8 cellular contexts compared by ENCODE assay signal in the genomic region with DNA sequence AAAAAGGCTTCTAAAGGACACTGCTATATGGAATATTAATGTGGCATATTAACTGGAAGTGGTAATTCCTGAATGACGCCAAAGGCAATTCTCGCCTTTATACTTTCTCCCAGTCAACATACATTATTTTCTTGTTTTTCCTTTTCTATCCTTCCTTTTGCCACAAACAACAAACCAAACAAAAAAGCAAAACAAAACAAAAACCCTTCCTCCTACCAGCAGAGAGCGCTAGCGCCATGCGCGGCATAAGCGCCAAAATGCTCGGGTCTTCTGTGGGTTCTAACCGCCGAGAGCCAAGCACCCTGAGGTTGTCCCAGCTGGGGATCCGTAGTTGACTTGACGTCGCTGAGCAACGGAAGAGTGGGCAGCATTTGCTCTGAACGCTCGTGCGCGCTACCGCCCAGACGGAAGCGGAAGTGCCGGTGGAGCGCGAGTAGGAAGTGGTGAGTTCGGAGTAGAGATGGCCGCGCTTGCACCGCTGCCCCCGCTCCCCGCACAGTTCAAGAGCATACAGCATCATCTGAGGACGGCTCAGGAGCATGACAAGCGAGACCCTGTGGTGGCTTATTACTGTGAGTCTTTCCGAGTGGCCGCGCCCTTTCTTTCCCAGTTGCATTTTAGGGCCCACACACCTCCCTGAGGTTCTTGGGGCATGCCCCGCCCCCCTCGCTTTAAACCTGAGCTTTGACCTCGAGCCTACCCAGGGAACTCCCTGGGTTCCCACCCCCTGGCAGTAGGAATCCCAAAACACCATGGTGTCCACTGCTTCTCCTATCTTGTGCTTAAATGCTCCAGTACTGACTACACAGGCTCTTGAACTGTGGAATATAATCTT. TPM values are rescaled to one million over a fixed set of nuclear protein-coding genes. Genes with fewer than 3 reads are reported as not detected.
DNase-seq lines count a peak whose midpoint lies in the region; ATAC-seq and TF ChIP-seq lines count a peak whose summit lies in the region.

A gene (minus strand): TSS at position 295 of the 835 bp plus-strand sequence. CDS start 58,464 bp downstream, outside the sequence.
A gene with protein sequence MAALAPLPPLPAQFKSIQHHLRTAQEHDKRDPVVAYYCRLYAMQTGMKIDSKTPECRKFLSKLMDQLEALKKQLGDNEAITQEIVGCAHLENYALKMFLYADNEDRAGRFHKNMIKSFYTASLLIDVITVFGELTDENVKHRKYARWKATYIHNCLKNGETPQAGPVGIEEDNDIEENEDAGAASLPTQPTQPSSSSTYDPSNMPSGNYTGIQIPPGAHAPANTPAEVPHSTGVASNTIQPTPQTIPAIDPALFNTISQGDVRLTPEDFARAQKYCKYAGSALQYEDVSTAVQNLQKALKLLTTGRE (plus strand): TSS at position 436 of the 835 bp plus-strand sequence. CDS start 25 bp downstream, at position 461.

- TF ChIP-seq CTCF in GM12801 (IDR thresholded peaks at IDR 0.05; ENCODE audit: extremely low read depth, insufficient read length) = peak; percentile 9
- peak; percentile 86 to 88 (median 87) for TF ChIP-seq CTCF in ovary (IDR thresholded peaks at IDR 0.05)
- peak; percentile 73 to 95 (median 89) for TF ChIP-seq CTCF in tibial nerve (IDR thresholded peaks at IDR 0.05)

- H3K4me3 Mint-ChIP-seq in activated naive CD8-positive, alpha-beta T cell treated with anti-CD3 and anti-CD28 coated beads for 36 hours = peak within 1 kb of the TSS; percentile 93

- intact Hi-C loops in head of caudate nucleus (cut with DNase I) = loop anchor here (2.0 kb wide), 1 partner anchor 242 kb away; no protein-coding TSS in a partner anchor
- intact Hi-C loops in ovary (cut with DNase I) = loop anchor here in 1 of 4 donors (10.0 kb wide), 1 partner anchor 238 kb away; no protein-coding TSS in a partner anchor

- H3K9me3 ChIP-seq in ovary (no peaks in the 10 kb centered on the region), tibial nerve (no peaks in the 10 kb centered on the region)

- WGBS in ovary, 3 donors = 1% methylated on average over 33 to 38 of the region's 38 CpGs
- 1% methylated on average over 38 of the region's 38 CpGs for WGBS in tibial nerve, 2 donors

- TF ChIP-seq EP300 in ovary (IDR thresholded peaks at IDR 0.05) = no peak
- peak; percentile 90 to 98 for TF ChIP-seq EP300 in tibial nerve (IDR thresholded peaks at IDR 0.05)

- H3K27me3 ChIP-seq in ovary (no peaks in the 10 kb centered on the region), tibial nerve (no peaks in the 10 kb centered on the region)

- H3K4me3 ChIP-seq in ovary (peak within 1 kb of the TSS; percentile 68), tibial nerve (peak within 1 kb of the TSS; percentile 68 to 97 (median 86))

- peak; percentile 94 for DNase-seq in NCI-H1092 (lab: John Stamatoyannopoulos, UW)
- DNase-seq in activated naive CD8-positive, alpha-beta T cell treated with anti-CD3 and anti-CD28 coated beads for 36 hours = peak; percentile 95
- DNase-seq in head of caudate nucleus = peak; percentile 94 to 100 (median 98)
- DNase-seq in ovary = peak; percentile 95 to 97 (median 95)
- DNase-seq in tibial nerve (ENCODE audit: low spot score in 2 of 2) = peak; percentile 91 to 97

- H3K27ac Mint-ChIP-seq in activated naive CD8-positive, alpha-beta T cell treated with anti-CD3 and anti-CD28 coated beads for 36 hours = peak within 1 kb of the TSS; percentile 82

- H3K4me1 ChIP-seq in ovary (ENCODE audit: insufficient read depth) = peaks cover 2% of the 10 kb centered on the region
- H3K4me1 ChIP-seq in tibial nerve = peaks cover 0 to 41% (median 20%) of the 10 kb centered on the region in 4 donors

- no peak within 1 kb of the TSS for H3K27ac ChIP-seq in ovary
- H3K27ac ChIP-seq in tibial nerve = peak within 1 kb of the TSS; percentile 37 to 82 (median 74)

- H3K4me1 Mint-ChIP-seq in activated naive CD8-positive, alpha-beta T cell treated with anti-CD3 and anti-CD28 coated beads for 36 hours = peaks cover 46% of the 10 kb centered on the region

- H3K36me3 ChIP-seq in ovary (no peaks in the 10 kb centered on the region), tibial nerve (no peaks in the 10 kb centered on the region)

- H3K27me3 Mint-ChIP-seq in activated naive CD8-positive, alpha-beta T cell treated with anti-CD3 and anti-CD28 coated beads for 36 hours = no peaks in the 10 kb centered on the region

- ATAC-seq in HG02610 (IDR thresholded peaks at IDR 0.05; ENCODE audit: unreplicated experiment) (peak; percentile 100), SK-N-SH treated with all-trans-retinoic acid at 6 μM for 48 hours (peak; percentile 100)

- TF ChIP-seq POLR2A in ovary (IDR thresholded peaks at IDR 0.05) = peak; percentile 5
- TF ChIP-seq POLR2A in tibial nerve (IDR thresholded peaks at IDR 0.05) = peak in 1 of 2 donors; percentile 45

- no peaks in the 10 kb centered on the region for H3K9me3 Mint-ChIP-seq in activated naive CD8-positive, alpha-beta T cell treated with anti-CD3 and anti-CD28 coated beads for 36 hours

- H3K36me3 Mint-ChIP-seq in activated naive CD8-positive, alpha-beta T cell treated with anti-CD3 and anti-CD28 coated beads for 36 hours = peaks cover 9% of the 10 kb centered on the region

TF ChIP-seq in SK-N-SH treated with all-trans-retinoic acid at 6 μM for 48 hours, 23 proteins besides CTCF, POLR2A, EP300 and RAD21:
- TF ChIP-seq ESRRG (CRISPR knock-in tag; IDR thresholded peaks at IDR 0.05) (no peak), TCF4 (CRISPR knock-in tag; IDR thresholded peaks at IDR 0.05; ENCODE audit: borderline replicate concordance) (no peak), RARB (CRISPR knock-in tag; IDR thresholded peaks at IDR 0.05) (no peak), ZFP3 (CRISPR knock-in tag; IDR thresholded peaks at IDR 0.05) (no peak), PPARA (CRISPR knock-in tag; IDR thresholded peaks at IDR 0.05; ENCODE audit: borderline replicate concordance) (no peak), ZNF565 (CRISPR knock-in tag; conservative IDR thresholded peaks at IDR 0.05; ENCODE audit: low read depth) (no peak)
- TF ChIP-seq, protein P1, sequence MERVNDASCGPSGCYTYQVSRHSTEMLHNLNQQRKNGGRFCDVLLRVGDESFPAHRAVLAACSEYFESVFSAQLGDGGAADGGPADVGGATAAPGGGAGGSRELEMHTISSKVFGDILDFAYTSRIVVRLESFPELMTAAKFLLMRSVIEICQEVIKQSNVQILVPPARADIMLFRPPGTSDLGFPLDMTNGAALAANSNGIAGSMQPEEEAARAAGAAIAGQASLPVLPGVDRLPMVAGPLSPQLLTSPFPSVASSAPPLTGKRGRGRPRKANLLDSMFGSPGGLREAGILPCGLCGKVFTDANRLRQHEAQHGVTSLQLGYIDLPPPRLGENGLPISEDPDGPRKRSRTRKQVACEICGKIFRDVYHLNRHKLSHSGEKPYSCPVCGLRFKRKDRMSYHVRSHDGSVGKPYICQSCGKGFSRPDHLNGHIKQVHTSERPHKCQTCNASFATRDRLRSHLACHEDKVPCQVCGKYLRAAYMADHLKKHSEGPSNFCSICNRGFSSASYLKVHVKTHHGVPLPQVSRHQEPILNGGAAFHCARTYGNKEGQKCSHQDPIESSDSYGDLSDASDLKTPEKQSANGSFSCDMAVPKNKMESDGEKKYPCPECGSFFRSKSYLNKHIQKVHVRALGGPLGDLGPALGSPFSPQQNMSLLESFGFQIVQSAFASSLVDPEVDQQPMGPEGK (CRISPR knock-in tag; IDR thresholded peaks at IDR 0.05; ENCODE audit: borderline replicate concordance) = no peak
- TF ChIP-seq, protein P2, sequence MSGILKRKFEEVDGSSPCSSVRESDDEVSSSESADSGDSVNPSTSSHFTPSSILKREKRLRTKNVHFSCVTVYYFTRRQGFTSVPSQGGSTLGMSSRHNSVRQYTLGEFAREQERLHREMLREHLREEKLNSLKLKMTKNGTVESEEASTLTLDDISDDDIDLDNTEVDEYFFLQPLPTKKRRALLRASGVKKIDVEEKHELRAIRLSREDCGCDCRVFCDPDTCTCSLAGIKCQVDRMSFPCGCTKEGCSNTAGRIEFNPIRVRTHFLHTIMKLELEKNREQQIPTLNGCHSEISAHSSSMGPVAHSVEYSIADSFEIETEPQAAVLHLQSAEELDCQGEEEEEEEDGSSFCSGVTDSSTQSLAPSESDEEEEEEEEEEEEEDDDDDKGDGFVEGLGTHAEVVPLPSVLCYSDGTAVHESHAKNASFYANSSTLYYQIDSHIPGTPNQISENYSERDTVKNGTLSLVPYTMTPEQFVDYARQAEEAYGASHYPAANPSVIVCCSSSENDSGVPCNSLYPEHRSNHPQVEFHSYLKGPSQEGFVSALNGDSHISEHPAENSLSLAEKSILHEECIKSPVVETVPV (CRISPR knock-in tag; IDR thresholded peaks at IDR 0.05) = no peak

RNA-seq across cellular contexts. Expression of the first gene that starts in this region (rescaled TPM):
- total RNA-seq in activated naive CD8-positive, alpha-beta T cell treated with anti-CD3 and anti-CD28 coated beads for 36 hours = not detected
- under 1 TPM in 1 of 7 donors, not detected in 6; 0.20 TPM for total RNA-seq in ovary
- polyA plus RNA-seq in ovary = not detected
- 1 to 10 TPM in 1 of 4 donors, not detected in 3; 1.1 TPM for total RNA-seq in tibial nerve

RNA-seq across cellular contexts. Expression of the second gene that starts in this region (rescaled TPM):
- 10 to 100 TPM; 66.3 to 69.5 TPM for total RNA-seq in activated naive CD8-positive, alpha-beta T cell treated with anti-CD3 and anti-CD28 coated beads for 36 hours
- 10 to 100 TPM; 17.6 to 33.4 (median 24.5) TPM for total RNA-seq in ovary
- 10 to 100 TPM; 19.9 to 36.9 TPM for polyA plus RNA-seq in ovary
- 10 to 100 TPM; 33.6 to 55.3 (median 36.2) TPM for total RNA-seq in tibial nerve

Comparison
In these comparisons a context has a peak if more than half of its experiments do, and no peak if none do; other contexts are left out.
1. CTCF ChIP-seq: peak in every context shown above with its lines; median percentile 89 in tibial nerve; 87 in ovary; 9 in GM12801.
2. H3K27ac ChIP-seq: peak in tibial nerve (4 of 4); none in ovary (0 of 2).
3. Peak in every context shown above with its lines, with median percentiles within 50 percentile points of each other: DNase-seq.